Comparison of ENCODE assay signal across 1 cellular context in the genomic region with DNA sequence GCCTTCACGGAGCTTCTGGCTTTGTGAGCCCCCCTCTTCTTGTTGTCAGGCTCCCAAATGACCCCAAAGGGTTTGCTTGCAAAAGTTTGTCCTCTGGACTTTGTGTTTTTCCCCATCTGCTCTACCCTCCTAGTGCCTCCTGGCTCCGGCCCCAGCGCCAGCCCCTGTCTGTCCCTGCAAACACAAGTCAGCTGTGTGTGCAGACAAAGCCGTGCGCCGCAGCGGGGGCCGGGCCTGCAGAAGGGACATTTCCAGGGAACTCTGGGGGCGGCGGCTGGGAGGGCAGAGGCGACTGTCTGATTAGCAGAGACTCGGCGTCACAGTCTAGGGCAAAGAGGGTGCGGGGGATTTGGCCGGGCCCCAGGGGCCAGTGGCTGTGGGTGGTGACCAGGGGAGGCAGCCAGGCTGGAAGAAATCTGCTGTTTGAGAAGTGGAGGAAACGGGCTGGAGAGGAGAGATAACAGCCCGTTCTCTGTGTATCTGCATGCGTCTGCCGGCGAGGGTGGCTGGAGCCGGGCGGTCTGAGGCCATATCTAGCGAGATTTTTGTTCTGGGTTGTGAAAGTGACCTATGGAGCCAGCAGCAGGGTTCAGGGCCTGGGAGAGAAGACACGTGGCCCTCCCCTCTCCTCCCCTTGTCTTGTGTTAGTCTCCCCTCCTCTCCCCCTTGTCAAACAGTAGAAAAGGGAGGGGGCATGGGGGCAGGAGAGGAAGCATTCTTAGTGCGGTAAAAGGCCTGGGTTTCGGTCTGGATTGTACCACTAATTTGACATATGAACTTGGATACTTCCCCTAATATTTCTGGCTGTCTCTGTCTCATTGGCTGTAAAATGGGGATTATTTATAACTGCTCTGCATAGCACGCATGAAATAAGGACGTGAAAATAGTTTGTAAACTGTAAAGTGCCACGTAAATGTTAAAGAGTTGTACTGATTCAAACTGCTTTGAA.
TF ChIP-seq lines count a peak whose summit lies in the region.

No MANE protein-coding gene starts in this region.

TF ChIP-seq in K562, 482 proteins besides CTCF, POLR2A, EP300 and RAD21 (continued from another document and continues in another):
- TF ChIP-seq, protein P1, sequence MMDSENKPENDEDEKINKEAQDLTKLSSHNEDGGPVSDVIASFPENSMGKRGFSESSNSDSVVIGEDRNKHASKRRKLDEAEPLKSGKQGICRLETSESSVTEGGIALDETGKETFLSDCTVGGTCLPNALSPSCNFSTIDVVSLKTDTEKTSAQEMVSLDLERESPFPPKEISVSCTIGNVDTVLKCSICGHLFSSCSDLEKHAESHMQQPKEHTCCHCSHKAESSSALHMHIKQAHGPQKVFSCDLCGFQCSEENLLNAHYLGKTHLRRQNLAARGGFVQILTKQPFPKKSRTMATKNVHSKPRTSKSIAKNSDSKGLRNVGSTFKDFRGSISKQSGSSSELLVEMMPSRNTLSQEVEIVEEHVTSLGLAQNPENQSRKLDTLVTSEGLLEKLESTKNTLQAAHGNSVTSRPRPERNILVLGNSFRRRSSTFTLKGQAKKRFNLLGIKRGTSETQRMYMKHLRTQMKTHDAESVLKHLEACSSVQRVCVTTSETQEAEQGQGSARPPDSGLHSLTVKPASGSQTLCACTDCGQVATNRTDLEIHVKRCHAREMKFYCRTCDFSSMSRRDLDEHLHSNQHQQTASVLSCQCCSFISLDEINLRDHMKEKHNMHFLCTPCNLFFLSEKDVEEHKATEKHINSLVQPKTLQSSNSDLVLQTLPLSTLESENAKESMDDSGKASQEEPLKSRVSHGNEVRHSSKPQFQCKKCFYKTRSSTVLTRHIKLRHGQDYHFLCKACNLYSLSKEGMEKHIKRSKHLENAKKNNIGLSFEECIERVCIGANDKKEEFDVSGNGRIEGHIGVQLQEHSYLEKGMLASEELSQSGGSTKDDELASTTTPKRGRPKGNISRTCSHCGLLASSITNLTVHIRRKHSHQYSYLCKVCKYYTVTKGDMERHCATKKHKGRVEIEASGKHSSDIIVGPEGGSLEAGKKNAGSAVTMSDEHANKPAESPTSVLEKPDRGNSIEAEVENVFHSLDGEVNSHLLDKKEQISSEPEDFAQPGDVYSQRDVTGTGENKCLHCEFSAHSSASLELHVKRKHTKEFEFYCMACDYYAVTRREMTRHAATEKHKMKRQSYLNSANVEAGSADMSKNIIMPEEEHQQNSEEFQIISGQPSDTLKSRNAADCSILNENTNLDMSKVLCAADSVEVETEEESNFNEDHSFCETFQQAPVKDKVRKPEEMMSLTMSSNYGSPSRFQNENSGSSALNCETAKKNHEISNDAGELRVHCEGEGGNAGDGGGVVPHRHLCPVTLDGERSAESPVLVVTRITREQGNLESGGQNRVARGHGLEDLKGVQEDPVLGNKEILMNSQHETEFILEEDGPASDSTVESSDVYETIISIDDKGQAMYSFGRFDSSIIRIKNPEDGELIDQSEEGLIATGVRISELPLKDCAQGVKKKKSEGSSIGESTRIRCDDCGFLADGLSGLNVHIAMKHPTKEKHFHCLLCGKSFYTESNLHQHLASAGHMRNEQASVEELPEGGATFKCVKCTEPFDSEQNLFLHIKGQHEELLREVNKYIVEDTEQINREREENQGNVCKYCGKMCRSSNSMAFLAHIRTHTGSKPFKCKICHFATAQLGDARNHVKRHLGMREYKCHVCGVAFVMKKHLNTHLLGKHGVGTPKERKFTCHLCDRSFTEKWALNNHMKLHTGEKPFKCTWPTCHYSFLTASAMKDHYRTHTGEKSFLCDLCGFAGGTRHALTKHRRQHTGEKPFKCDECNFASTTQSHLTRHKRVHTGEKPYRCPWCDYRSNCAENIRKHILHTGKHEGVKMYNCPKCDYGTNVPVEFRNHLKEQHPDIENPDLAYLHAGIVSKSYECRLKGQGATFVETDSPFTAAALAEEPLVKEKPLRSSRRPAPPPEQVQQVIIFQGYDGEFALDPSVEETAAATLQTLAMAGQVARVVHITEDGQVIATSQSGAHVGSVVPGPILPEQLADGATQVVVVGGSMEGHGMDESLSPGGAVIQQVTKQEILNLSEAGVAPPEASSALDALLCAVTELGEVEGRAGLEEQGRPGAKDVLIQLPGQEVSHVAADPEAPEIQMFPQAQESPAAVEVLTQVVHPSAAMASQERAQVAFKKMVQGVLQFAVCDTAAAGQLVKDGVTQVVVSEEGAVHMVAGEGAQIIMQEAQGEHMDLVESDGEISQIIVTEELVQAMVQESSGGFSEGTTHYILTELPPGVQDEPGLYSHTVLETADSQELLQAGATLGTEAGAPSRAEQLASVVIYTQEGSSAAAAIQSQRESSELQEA (IDR thresholded peaks at IDR 0.05; ENCODE audit: low read depth), result peak; percentile 69
- TF ChIP-seq, protein P2, sequence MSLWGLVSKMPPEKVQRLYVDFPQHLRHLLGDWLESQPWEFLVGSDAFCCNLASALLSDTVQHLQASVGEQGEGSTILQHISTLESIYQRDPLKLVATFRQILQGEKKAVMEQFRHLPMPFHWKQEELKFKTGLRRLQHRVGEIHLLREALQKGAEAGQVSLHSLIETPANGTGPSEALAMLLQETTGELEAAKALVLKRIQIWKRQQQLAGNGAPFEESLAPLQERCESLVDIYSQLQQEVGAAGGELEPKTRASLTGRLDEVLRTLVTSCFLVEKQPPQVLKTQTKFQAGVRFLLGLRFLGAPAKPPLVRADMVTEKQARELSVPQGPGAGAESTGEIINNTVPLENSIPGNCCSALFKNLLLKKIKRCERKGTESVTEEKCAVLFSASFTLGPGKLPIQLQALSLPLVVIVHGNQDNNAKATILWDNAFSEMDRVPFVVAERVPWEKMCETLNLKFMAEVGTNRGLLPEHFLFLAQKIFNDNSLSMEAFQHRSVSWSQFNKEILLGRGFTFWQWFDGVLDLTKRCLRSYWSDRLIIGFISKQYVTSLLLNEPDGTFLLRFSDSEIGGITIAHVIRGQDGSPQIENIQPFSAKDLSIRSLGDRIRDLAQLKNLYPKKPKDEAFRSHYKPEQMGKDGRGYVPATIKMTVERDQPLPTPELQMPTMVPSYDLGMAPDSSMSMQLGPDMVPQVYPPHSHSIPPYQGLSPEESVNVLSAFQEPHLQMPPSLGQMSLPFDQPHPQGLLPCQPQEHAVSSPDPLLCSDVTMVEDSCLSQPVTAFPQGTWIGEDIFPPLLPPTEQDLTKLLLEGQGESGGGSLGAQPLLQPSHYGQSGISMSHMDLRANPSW (CRISPR knock-in tag; IDR thresholded peaks at IDR 0.05), result no peak
- TF ChIP-seq KDM4B (IDR thresholded peaks at IDR 0.05; ENCODE audit: borderline replicate concordance in 2 of 2, low read depth in 1 of 2) (no peak; a peak in 1 of 4 replicates), ZNF133 (CRISPR knock-in tag; IDR thresholded peaks at IDR 0.05) (no peak), SMARCA5 (IDR thresholded peaks at IDR 0.05) (peak; percentile 36; the same call in 1 of the 2 replicates), CC2D1A (IDR thresholded peaks at IDR 0.05) (peak; percentile 93; the same call in 1 of the 2 replicates), ZNF408 (CRISPR knock-in tag; IDR thresholded peaks at IDR 0.05; ENCODE audit: low read depth) (no peak), TEAD1 (CRISPR knock-in tag; IDR thresholded peaks at IDR 0.05) (no peak), BRD9 (IDR thresholded peaks at IDR 0.05; ENCODE audit: low read depth, partially characterized antibody) (no peak), RCOR1 (IDR thresholded peaks at IDR 0.05; ENCODE audit: borderline replicate concordance in 1 of 2, low read depth in 2 of 2, low read length in 2 of 2) (peak; percentile 92 to 98), MTF1 (CRISPR knock-in tag; IDR thresholded peaks at IDR 0.05; ENCODE audit: borderline replicate concordance) (no peak), ILF3 (IDR thresholded peaks at IDR 0.05; ENCODE audit: borderline replicate concordance) (no peak), TBP (optimal IDR thresholded peaks at IDR 0.05; ENCODE audit: low read depth, low read length) (no peak), HNRNPL (IDR thresholded peaks at IDR 0.05; ENCODE audit: low read depth, low read length) (0 out of 2 replicates have a peak, but pooled peaks have one; percentile 61), ZNF12 (CRISPR knock-in tag; IDR thresholded peaks at IDR 0.05) (no peak), KDM5B (IDR thresholded peaks at IDR 0.05; ENCODE audit: insufficient replicate concordance, low read depth, low read length) (no peak), MTA1 (IDR thresholded peaks at IDR 0.05; ENCODE audit: borderline replicate concordance) (peak; percentile 80), RFX1 (IDR thresholded peaks at IDR 0.05) (no peak)
- TF ChIP-seq, protein P3, sequence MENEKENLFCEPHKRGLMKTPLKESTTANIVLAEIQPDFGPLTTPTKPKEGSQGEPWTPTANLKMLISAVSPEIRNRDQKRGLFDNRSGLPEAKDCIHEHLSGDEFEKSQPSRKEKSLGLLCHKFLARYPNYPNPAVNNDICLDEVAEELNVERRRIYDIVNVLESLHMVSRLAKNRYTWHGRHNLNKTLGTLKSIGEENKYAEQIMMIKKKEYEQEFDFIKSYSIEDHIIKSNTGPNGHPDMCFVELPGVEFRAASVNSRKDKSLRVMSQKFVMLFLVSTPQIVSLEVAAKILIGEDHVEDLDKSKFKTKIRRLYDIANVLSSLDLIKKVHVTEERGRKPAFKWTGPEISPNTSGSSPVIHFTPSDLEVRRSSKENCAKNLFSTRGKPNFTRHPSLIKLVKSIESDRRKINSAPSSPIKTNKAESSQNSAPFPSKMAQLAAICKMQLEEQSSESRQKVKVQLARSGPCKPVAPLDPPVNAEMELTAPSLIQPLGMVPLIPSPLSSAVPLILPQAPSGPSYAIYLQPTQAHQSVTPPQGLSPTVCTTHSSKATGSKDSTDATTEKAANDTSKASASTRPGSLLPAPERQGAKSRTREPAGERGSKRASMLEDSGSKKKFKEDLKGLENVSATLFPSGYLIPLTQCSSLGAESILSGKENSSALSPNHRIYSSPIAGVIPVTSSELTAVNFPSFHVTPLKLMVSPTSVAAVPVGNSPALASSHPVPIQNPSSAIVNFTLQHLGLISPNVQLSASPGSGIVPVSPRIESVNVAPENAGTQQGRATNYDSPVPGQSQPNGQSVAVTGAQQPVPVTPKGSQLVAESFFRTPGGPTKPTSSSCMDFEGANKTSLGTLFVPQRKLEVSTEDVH (IDR thresholded peaks at IDR 0.05; ENCODE audit: low read depth, partially characterized antibody), result no peak
- TF ChIP-seq, protein P4, sequence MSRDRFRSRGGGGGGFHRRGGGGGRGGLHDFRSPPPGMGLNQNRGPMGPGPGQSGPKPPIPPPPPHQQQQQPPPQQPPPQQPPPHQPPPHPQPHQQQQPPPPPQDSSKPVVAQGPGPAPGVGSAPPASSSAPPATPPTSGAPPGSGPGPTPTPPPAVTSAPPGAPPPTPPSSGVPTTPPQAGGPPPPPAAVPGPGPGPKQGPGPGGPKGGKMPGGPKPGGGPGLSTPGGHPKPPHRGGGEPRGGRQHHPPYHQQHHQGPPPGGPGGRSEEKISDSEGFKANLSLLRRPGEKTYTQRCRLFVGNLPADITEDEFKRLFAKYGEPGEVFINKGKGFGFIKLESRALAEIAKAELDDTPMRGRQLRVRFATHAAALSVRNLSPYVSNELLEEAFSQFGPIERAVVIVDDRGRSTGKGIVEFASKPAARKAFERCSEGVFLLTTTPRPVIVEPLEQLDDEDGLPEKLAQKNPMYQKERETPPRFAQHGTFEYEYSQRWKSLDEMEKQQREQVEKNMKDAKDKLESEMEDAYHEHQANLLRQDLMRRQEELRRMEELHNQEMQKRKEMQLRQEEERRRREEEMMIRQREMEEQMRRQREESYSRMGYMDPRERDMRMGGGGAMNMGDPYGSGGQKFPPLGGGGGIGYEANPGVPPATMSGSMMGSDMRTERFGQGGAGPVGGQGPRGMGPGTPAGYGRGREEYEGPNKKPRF (IDR thresholded peaks at IDR 0.05; ENCODE audit: low read depth, low read length), result no peak
